ENCODE assay signal across 10 cellular contexts in the genomic region with DNA sequence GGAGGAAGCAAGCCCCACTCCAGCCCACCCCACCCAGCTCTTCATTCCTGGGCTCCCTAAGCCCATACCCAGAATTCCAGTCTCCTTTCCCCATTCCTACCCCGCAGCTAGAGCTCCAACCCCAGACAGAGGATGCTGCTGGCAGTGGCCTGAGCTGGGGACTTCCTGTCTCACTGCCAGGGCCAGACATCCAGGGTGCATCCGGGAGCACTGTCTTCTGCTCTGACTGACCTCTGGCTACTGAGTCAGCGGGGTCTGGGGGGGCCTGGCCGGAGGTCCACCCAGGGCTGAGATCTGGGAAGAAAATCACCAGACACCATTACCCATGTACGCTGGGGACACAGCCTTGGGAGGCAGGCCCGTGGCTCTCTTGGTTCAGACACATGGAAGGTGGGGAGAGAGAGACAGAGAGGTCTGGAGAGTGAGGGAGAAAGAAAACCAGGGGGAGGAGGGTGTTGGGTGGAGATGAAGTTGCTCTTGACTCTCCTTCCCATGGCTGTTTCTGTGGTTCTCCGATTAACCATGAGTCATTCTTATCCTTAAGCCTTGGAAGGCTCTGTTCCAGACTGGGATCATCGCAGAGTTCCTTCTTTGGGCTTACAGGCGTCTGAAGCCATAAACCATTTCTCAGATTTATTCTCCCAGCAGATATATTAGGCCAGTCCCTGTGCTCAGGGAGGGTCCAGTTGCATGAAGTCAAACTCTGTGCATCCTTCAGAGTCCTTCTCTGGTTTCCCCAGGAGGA. TPM values are rescaled to one million over a fixed set of nuclear protein-coding genes. Genes with fewer than 3 reads are reported as not detected.
DNase-seq lines count a peak whose midpoint lies in the region; ATAC-seq and TF ChIP-seq lines count a peak whose summit lies in the region.
"Had no signal": no experiment of that assay in that cellular context is flagged by ENCODE, and none has a peak within 500 bp of the region (broad histone marks: within the 10 kb centered on the region; RNA-seq: fewer than 3 reads in every experiment).

No MANE protein-coding gene starts in this region.

- H3K27me3 ChIP-seq in MG63 (no peaks in the 10 kb centered on the region), upper lobe of right lung (no peaks in the 10 kb centered on the region)

- H3K36me3 ChIP-seq in MG63 (no peaks in the 10 kb centered on the region), mucosa of descending colon (ENCODE audit: low read depth) (no peaks in the 10 kb centered on the region), upper lobe of right lung (no peaks in the 10 kb centered on the region)

- no peak for TF ChIP-seq CTCF in mucosa of descending colon (IDR thresholded peaks at IDR 0.05)
- TF ChIP-seq CTCF in upper lobe of right lung (IDR thresholded peaks at IDR 0.05), result no peak

- ATAC-seq in mucosa of descending colon, result peak; percentile 63
- ATAC-seq in upper lobe of right lung, result peak; percentile 6
- no peak for ATAC-seq in activated CD4-positive, CD25-positive, alpha-beta regulatory T cell treated with anti-CD3 and anti-CD28 coated beads, Interleukin-2, amount 50 U/mL, for 24 hours
- ATAC-seq in HG02623 (IDR thresholded peaks at IDR 0.05; ENCODE audit: unreplicated experiment), result no peak

- H3K4me1 ChIP-seq in mucosa of descending colon (ENCODE audit: low read depth) (peaks cover 12% of the 10 kb centered on the region), upper lobe of right lung (peaks cover 36% of the 10 kb centered on the region)

- H3K4me3 ChIP-seq in MG63, result no peak overlapping the region
- no peak overlapping the region for H3K4me3 ChIP-seq in mucosa of descending colon
- H3K4me3 ChIP-seq in upper lobe of right lung, result no peak overlapping the region

- intact Hi-C loops in mucosa of descending colon (cut with DNase I, micrococcal nuclease) (no loop called here), upper lobe of right lung (cut with DNase I) (no loop called here)

- peak overlapping the region; percentile 55 for H3K27ac ChIP-seq in upper lobe of right lung

- DNase-seq in MG63 (peak; percentile 76), dermis blood vessel endothelial cell (peak; percentile 74), mucosa of descending colon (no peak), upper lobe of right lung (no peak), NCI-H446 (lab: John Stamatoyannopoulos, UW) (no peak), DMS114 treated with DMSO at 0.1 percent for 48 hours (lab: John Stamatoyannopoulos, UW; ENCODE audit: unreplicated experiment) (no peak)
- DNase-seq: activated naive CD8-positive, alpha-beta T cell treated with anti-CD3 and anti-CD28 coated beads for 36 hours; NCI-H1436 treated with DMSO at 0.1 percent for 48 hours had no signal

- H3K9me3 ChIP-seq in MG63 (no peaks in the 10 kb centered on the region), mucosa of descending colon (no peaks in the 10 kb centered on the region), upper lobe of right lung (no peaks in the 10 kb centered on the region)

RNA-seq across cellular contexts. Expression of a gene that starts 23.6 kb away (rescaled TPM):
- 7.5 TPM in 2 replicates for total RNA-seq in MG63 (2014; rRNA removed; shearing (Covaris generic); ENCODE audit: low replicate concordance)
- 108 and 175 TPM in 2 replicates for total RNA-seq in dermis blood vessel endothelial cell
- total RNA-seq in mucosa of descending colon, result 100 to 1,000 TPM; 118 to 183 (median 139) TPM
- 47.3 TPM for total RNA-seq in upper lobe of right lung

RNA-seq across cellular contexts. Expression of a gene that starts 58.1 kb away (rescaled TPM):
- total RNA-seq in MG63 (2014; rRNA removed; shearing (Covaris generic); ENCODE audit: low replicate concordance), result not detected in 2 replicates
- total RNA-seq in dermis blood vessel endothelial cell (0.09 and 0.34 TPM in 2 replicates), mucosa of descending colon (100 to 1,000 TPM in 1 of 3 donors, 1 to 10 TPM in 2; 6.3 to 204 (median 9.5) TPM), upper lobe of right lung (0.90 TPM)
- total RNA-seq: activated naive CD8-positive, alpha-beta T cell treated with anti-CD3 and anti-CD28 coated beads for 36 hours had no signal

Comparison
In these comparisons a context has a peak if more than half of its experiments do, and no peak if none do; other contexts are left out.
1. DNase-seq: peak in MG63 (single experiment) and dermis blood vessel endothelial cell (single experiment); none in mucosa of descending colon (0 of 3), upper lobe of right lung (single experiment), NCI-H446 (0 of 2) and DMS114 treated with DMSO at 0.1 percent for 48 hours (single experiment).
2. ATAC-seq: peak in mucosa of descending colon (single experiment) and upper lobe of right lung (single experiment); none in activated CD4-positive, CD25-positive, alpha-beta regulatory T cell treated with anti-CD3 and anti-CD28 coated beads, Interleukin-2, amount 50 U/mL, for 24 hours (0 of 2) and HG02623 (single experiment).